ENCODE assay signal across 1 cellular context in genomic region chr16:27539636-27540035, GRCh38.
TF ChIP-seq lines count a peak whose summit lies in the region.

No MANE protein-coding gene starts in this region.

TF ChIP-seq in HepG2, 621 proteins besides CTCF, POLR2A, EP300 and RAD21:
- TF ChIP-seq MAFK (conservative IDR thresholded peaks at IDR 0.05 in 1 of 2, IDR thresholded peaks at IDR 0.05 in 1 of 2; ENCODE audit: low read length in 2 of 2) (0 out of 4 replicates have a peak, but pooled peaks of 1 of the 2 experiments have one; percentile 27), POLR2G (IDR thresholded peaks at IDR 0.05; ENCODE audit: low read depth, low read length) (no peak), ZNF564 (CRISPR knock-in tag; IDR thresholded peaks at IDR 0.05) (peak; percentile 99), ZMYM2 (CRISPR knock-in tag; IDR thresholded peaks at IDR 0.05) (no peak), ETV6 (CRISPR knock-in tag; conservative IDR thresholded peaks at IDR 0.05) (no peak)
